ENCODE assay signal across 8 cellular contexts in the genomic region with DNA sequence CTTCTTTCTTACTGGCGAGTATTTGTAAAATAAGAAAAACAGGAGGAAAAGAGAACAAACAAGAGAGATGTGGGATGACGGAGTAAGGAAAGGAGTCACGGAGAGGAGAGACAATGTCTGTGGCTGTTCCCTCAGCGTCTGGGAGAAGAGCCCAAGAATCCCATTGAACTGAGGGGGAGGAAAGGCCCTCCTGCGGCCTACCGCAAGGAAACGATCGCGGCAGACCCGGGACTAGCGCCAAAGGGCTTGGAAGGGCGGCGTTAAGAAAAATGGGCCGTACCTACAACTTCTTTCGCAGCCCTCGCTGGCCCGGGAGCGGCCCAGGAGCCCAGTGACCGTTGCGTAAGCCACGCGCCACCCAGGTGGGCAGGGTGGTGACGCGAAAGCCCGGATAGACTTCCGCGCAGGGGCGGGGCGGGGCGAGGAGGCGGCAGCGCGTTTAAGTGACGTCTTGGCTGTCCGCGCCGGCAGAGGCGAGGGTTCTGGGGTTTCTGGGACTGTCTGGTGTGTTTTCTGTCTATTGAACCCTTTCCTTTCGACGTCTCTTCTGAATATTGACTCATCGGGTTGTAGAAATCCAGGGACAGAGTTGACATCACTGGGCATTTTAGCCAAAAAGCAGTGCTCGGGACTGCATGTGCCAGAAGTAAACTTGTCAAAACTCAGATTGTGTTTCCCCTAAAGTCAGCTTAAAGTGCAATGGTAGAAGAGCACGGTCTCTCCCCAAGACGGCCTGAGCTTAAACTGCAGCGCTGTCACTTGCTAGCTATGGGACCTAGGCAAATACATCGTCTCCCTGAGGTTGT. TPM values are rescaled to one million over a fixed set of nuclear protein-coding genes. Genes with fewer than 3 reads are reported as not detected.
DNase-seq lines count a peak whose midpoint lies in the region; ATAC-seq and TF ChIP-seq lines count a peak whose summit lies in the region.

A gene with protein sequence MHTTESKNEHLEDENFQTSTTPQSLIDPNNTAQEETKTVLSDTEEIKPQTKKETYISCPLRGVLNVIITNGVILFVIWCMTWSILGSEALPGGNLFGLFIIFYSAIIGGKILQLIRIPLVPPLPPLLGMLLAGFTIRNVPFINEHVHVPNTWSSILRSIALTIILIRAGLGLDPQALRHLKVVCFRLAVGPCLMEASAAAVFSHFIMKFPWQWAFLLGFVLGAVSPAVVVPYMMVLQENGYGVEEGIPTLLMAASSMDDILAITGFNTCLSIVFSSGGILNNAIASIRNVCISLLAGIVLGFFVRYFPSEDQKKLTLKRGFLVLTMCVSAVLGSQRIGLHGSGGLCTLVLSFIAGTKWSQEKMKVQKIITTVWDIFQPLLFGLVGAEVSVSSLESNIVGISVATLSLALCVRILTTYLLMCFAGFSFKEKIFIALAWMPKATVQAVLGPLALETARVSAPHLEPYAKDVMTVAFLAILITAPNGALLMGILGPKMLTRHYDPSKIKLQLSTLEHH (minus strand): TSS at position 387 of the 806 bp plus-strand sequence. CDS start 27,994 bp downstream, outside the sequence.

- H3K4me3 ChIP-seq in GM23338 (peak within 1 kb of the TSS; percentile 81), gastroesophageal sphincter (peak within 1 kb of the TSS; percentile 51 to 52), testis (peak within 1 kb of the TSS; percentile 62 to 75)

- 0 out of 2 replicates have a peak, but pooled peaks cover 7% of the 10 kb centered on the region for H3F3A ChIP-seq in GM23338 (replicated peaks; ENCODE audit: low read depth)

- TF ChIP-seq EP300 in gastroesophageal sphincter (IDR thresholded peaks at IDR 0.05): no peak

- peak within 1 kb of the TSS; percentile 98 for H3K27ac Mint-ChIP-seq in GM23338
- H3K27ac Mint-ChIP-seq in activated naive CD4-positive, alpha-beta T cell treated with anti-CD3 and anti-CD28 coated beads, Interleukin-2, amount 10 ng/mL, durations not matched to agents 7 days and 5 days: peak within 1 kb of the TSS; percentile 91

- H3K4me1 ChIP-seq in GM23338 (ENCODE audit: insufficient read depth) (no peaks in the 10 kb centered on the region; the same call in 1 of the 2 replicates), gastroesophageal sphincter (peaks cover 4 to 16% (median 6%) of the 10 kb centered on the region in 3 donors), testis (peaks cover 7% of the 10 kb centered on the region)

- in situ Hi-C loops in SK-MEL-5 (cut with HindIII; ENCODE audit: low pct_unique_long_range_greater_than_20kb, low sequenced_read_pairs): no loop called here

- ATAC-seq in GM23338 (peak; percentile 98), gastroesophageal sphincter (peak; percentile 99)

- H3K9me3 ChIP-seq in gastroesophageal sphincter (no peaks in the 10 kb centered on the region), testis (no peaks in the 10 kb centered on the region)

- no peaks in the 10 kb centered on the region for H3K27me3 ChIP-seq in GM23338 (ENCODE audit: insufficient read depth)
- H3K27me3 ChIP-seq in gastroesophageal sphincter: no peaks in the 10 kb centered on the region
- no peaks in the 10 kb centered on the region for H3K27me3 ChIP-seq in testis

- H3K27ac ChIP-seq in GM23338 (ENCODE audit: low read depth) (peak within 1 kb of the TSS; percentile 98), gastroesophageal sphincter (peak within 1 kb of the TSS; percentile 89 to 92 (median 90)), testis (peak within 1 kb of the TSS; percentile 95)

- H2AFZ ChIP-seq in GM23338: peak within 1 kb of the TSS; percentile 98

- H3K27me3 Mint-ChIP-seq in GM23338 (ENCODE audit: insufficient read depth, low read depth, poor library complexity): peaks cover 7% of the 10 kb centered on the region
- no peaks in the 10 kb centered on the region for H3K27me3 Mint-ChIP-seq in activated naive CD4-positive, alpha-beta T cell treated with anti-CD3 and anti-CD28 coated beads, Interleukin-2, amount 10 ng/mL, durations not matched to agents 7 days and 5 days

- intact Hi-C loops in testis (cut with DNase I; ENCODE audit: low total_unique reads): loop anchor here (10.0 kb wide), 1 partner anchor 395 kb away; no protein-coding TSS in a partner anchor

- peaks cover 10% of the 10 kb centered on the region for H3K9me3 Mint-ChIP-seq in GM23338
- H3K9me3 Mint-ChIP-seq in activated naive CD4-positive, alpha-beta T cell treated with anti-CD3 and anti-CD28 coated beads, Interleukin-2, amount 10 ng/mL, durations not matched to agents 7 days and 5 days: no peaks in the 10 kb centered on the region

- CTCF ChIA-PET in activated naive CD4-positive, alpha-beta T cell treated with anti-CD3 and anti-CD28 coated beads, Interleukin-2, amount 10 ng/mL, durations not matched to agents 7 days and 5 days (lab: Charles Lee): interaction anchor here (0.6 to 1.9 kb wide), 4 partner anchors 10 to 309 kb away, joined by 3 to 8 read pairs (median 4); partner anchors contain the start of gene BDH2

- peaks cover 8% of the 10 kb centered on the region; the same call in 2 of the 3 replicates for H3K36me3 Mint-ChIP-seq in GM23338 (ENCODE audit: low read depth)
- H3K36me3 Mint-ChIP-seq in activated naive CD4-positive, alpha-beta T cell treated with anti-CD3 and anti-CD28 coated beads, Interleukin-2, amount 10 ng/mL, durations not matched to agents 7 days and 5 days: no peaks in the 10 kb centered on the region

- DNase-seq in ELF-1 (ENCODE audit: low read depth, low spot score) (peak; percentile 94), GM23338 (ENCODE audit: low spot score) (peak; percentile 98), Kasumi-1 (lab: John Stamatoyannopoulos, UW) (peak; percentile 83 to 88), SK-MEL-5 (ENCODE audit: low read depth, low spot score) (peak; percentile 92), occipital lobe (lab: John Stamatoyannopoulos, UW) (peak; percentile 82), testis (peak; percentile 96)
- DNase-seq in activated naive CD4-positive, alpha-beta T cell treated with anti-CD3 and anti-CD28 coated beads, Interleukin-2, amount 10 ng/mL, durations not matched to agents 7 days and 5 days: peak; percentile 96

- WGBS in gastroesophageal sphincter (ENCODE audit: low coverage in 1 of 2), 2 donors: 2 to 3% methylated on average over 16 to 18 of the region's 46 CpGs
- WGBS in testis, 2 donors: 0 to 1% methylated on average over 39 to 46 of the region's 46 CpGs

- H4K20me1 ChIP-seq in GM23338 (replicated peaks; ENCODE audit: insufficient read depth): no peaks in the 10 kb centered on the region

- peak; percentile 68 to 77 for TF ChIP-seq POLR2A in gastroesophageal sphincter (IDR thresholded peaks at IDR 0.05)
- TF ChIP-seq POLR2A in testis (IDR thresholded peaks at IDR 0.05): peak; percentile 59

- H3K36me3 ChIP-seq in GM23338 (ENCODE audit: insufficient read depth): no peaks in the 10 kb centered on the region
- H3K36me3 ChIP-seq in gastroesophageal sphincter: no peaks in the 10 kb centered on the region
- H3K36me3 ChIP-seq in testis (ENCODE audit: low read depth, missing control alignments): no peaks in the 10 kb centered on the region

- peak within 1 kb of the TSS; percentile 91 for H3K4me2 ChIP-seq in GM23338

- TF ChIP-seq CTCF in GM23338 (conservative IDR thresholded peaks at IDR 0.05; ENCODE audit: low read depth in 2 of 2) (no peak), gastroesophageal sphincter (IDR thresholded peaks at IDR 0.05) (peak in 1 of 4 experiments; percentile 15), testis (IDR thresholded peaks at IDR 0.05) (no peak)

- H3K4me3 Mint-ChIP-seq in GM23338: peak within 1 kb of the TSS; percentile 86
- H3K4me3 Mint-ChIP-seq in activated naive CD4-positive, alpha-beta T cell treated with anti-CD3 and anti-CD28 coated beads, Interleukin-2, amount 10 ng/mL, durations not matched to agents 7 days and 5 days: peak within 1 kb of the TSS; percentile 79

- H3K4me1 Mint-ChIP-seq in GM23338: no peaks in the 10 kb centered on the region
- peaks cover 22% of the 10 kb centered on the region for H3K4me1 Mint-ChIP-seq in activated naive CD4-positive, alpha-beta T cell treated with anti-CD3 and anti-CD28 coated beads, Interleukin-2, amount 10 ng/mL, durations not matched to agents 7 days and 5 days

- H3K79me2 ChIP-seq in GM23338 (replicated peaks; ENCODE audit: insufficient read depth): no peaks in the 10 kb centered on the region

- no peaks in the 10 kb centered on the region for H3K9me2 ChIP-seq in GM23338 (ENCODE audit: insufficient read depth)

TF ChIP-seq in GM23338, 12 proteins besides CTCF, POLR2A, EP300 and RAD21 (continues in another document):
- no peak for TF ChIP-seq JUNB (IDR thresholded peaks at IDR 0.05; ENCODE audit: unreplicated experiment)

RNA-seq across cellular contexts. Expression of the gene that starts here (rescaled TPM):
- 0.62 and 0.80 TPM in 2 replicates for total RNA-seq in GM23338 (2014; rRNA removed; shearing (Covaris generic))
- polyA plus RNA-seq in GM23338 (2016; fragmentation: Nextera tagmentation; extraction: Ambion mirVana) (0.59 and 0.66 TPM in 2 replicates), testis (ENCODE audit: insufficient read depth, low read depth, low replicate concordance) (108 TPM)
- 1.3 and 3.4 TPM in 2 replicates for total RNA-seq in SK-MEL-5 (2014; rRNA removed; shearing (Covaris generic))
- 0.65 and 1.5 TPM in 2 replicates for polyA plus RNA-seq in SK-MEL-5 (2015; cell fraction: cytosol; rRNA removed)
- 0.79 TPM in 1 of 2 replicates, not detected in the other for polyA plus RNA-seq in SK-MEL-5 (2015; cell fraction: nucleus; rRNA removed)
- total RNA-seq in gastroesophageal sphincter (1 to 10 TPM in 2 of 4 donors, under 1 TPM in 2; 0.25 to 2.8 (median 0.94) TPM), occipital lobe (10.8 TPM), testis (10 to 100 TPM; 23.4 to 27.2 TPM)

Comparison
In these comparisons a context has a peak if more than half of its experiments do, and no peak if none do; other contexts are left out.
1. Peak in every context shown above with its lines: DNase-seq, ATAC-seq, H3K4me3 ChIP-seq and H3K27ac ChIP-seq.
2. RNA of the gene that starts here (polyA plus RNA-seq): 108 TPM in testis (single experiment); 0.59 to 0.66 TPM in GM23338; every median in the first group is over 10 times any median in the second.
3. Peak in DNase-seq, ATAC-seq, H3K4me3 ChIP-seq, H3K27ac ChIP-seq and H3K4me2 ChIP-seq in GM23338; RNA of the gene not detected or under 1 TPM.